ENCODE assay signal across 19 cellular contexts in the genomic region with DNA sequence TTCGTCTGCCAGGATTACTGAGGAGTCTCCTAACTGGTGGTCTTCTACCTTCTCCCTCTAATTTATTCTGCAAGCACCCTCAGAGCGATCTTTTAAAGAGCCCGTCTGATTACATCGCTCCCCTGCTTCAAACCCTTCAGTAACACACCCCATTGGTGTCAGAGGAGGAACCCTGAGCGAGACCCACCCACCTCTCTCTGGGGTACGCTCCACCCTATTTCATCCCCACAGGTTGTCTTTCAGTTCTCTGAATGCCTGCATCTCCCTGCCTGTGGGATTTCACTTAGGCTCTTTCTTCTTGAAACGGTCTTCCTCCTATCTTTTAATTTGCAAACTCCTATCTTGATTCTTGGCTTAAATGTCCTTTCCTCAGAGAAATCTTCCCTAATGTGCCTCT.
"Had no signal": no experiment of that assay in that cellular context is flagged by ENCODE, and none has a peak within 500 bp of the region (broad histone marks: within the 10 kb centered on the region; RNA-seq: fewer than 3 reads in every experiment).

No MANE protein-coding gene starts in this region.

- H3K27ac Mint-ChIP-seq: activated B cell treated with CpG ODN at 0.5 μM for 24 hours; activated CD8-positive, alpha-beta T cell treated with anti-CD3 and anti-CD28 coated beads for 36 hours; activated naive CD4-positive, alpha-beta T cell treated with anti-CD3 and anti-CD28 coated beads, Interleukin-2, amount 10 ng/mL, durations not matched to agents 7 days and 5 days; activated naive CD8-positive, alpha-beta T cell treated with anti-CD3 and anti-CD28 coated beads, Interleukin-2, amount 50 U/mL, for 24 hours; activated T-cell treated with anti-CD3 and anti-CD28 coated beads, Interleukin-2, amount 50 U/mL, for 24 hours; activated T-helper 2 cell treated with anti-CD3 and anti-CD28 coated beads, Interferon-gamma antibody, Interleukin-2, Interleukin-4, amounts not matched to agents 10 μg/mL and 5 μg/mL and 100 μg/mL, durations not matched to agents 14 hours and 24 hours and 36 hours; mesothelial cell of epicardium; stimulated activated naive CD8-positive, alpha-beta T cell treated with anti-CD3 and anti-CD28 coated beads, Interleukin-15, Interleukin-2, amounts not matched to agents 100 ng/mL and 50 ng/mL, for 24 hours; T-cell had no signal

- H3K36me3 ChIP-seq: colonic mucosa, upper lobe of right lung had no signal

- DNase-seq: activated B cell treated with CpG ODN at 0.5 μM for 24 hours; activated CD4-positive, alpha-beta T cell treated with anti-CD3 and anti-CD28 coated beads for 48 hours; activated CD8-positive, alpha-beta T cell treated with anti-CD3 and anti-CD28 coated beads for 36 hours; activated naive CD4-positive, alpha-beta T cell treated with anti-CD3 and anti-CD28 coated beads, Interleukin-2, amount 10 ng/mL, durations not matched to agents 7 days and 5 days; activated naive CD8-positive, alpha-beta T cell treated with anti-CD3 and anti-CD28 coated beads, Interleukin-2, amount 50 U/mL, for 24 hours; activated T-cell treated with anti-CD3 and anti-CD28 coated beads, Interleukin-2, amount 50 U/mL, for 24 hours; aorta; stimulated activated CD4-positive, alpha-beta T cell treated with anti-CD3 and anti-CD28 coated beads, Interleukin-12 subunit alpha, Interleukin-12 subunit beta, amount 100 ng/mL, for 4 hours; stimulated activated CD4-positive, alpha-beta T cell treated with anti-CD3 and anti-CD28 coated beads, Interleukin-1b, Interleukin-23, amount 100 ng/mL, for 48 hours; T-cell; upper lobe of right lung had no signal

- H3K4me3 Mint-ChIP-seq: activated B cell treated with CpG ODN at 0.5 μM for 24 hours; activated CD8-positive, alpha-beta T cell treated with anti-CD3 and anti-CD28 coated beads for 36 hours; activated naive CD4-positive, alpha-beta T cell treated with anti-CD3 and anti-CD28 coated beads, Interleukin-2, amount 10 ng/mL, durations not matched to agents 7 days and 5 days; activated naive CD8-positive, alpha-beta T cell treated with anti-CD3 and anti-CD28 coated beads, Interleukin-2, amount 50 U/mL, for 24 hours; activated T-cell treated with anti-CD3 and anti-CD28 coated beads, Interleukin-2, amount 50 U/mL, for 24 hours; central memory CD8-positive, alpha-beta T cell; mesothelial cell of epicardium; stimulated activated naive CD8-positive, alpha-beta T cell treated with anti-CD3 and anti-CD28 coated beads, Interleukin-15, Interleukin-2, amounts not matched to agents 100 ng/mL and 50 ng/mL, for 24 hours; T-cell had no signal

- FAIRE-seq: endometrium, frontal cortex had no signal

- ATAC-seq: activated CD8-positive, alpha-beta T cell treated with anti-CD3 and anti-CD28 coated beads for 36 hours; activated naive CD8-positive, alpha-beta T cell treated with anti-CD3 and anti-CD28 coated beads, Interleukin-2, amount 50 U/mL, for 24 hours; SK-N-SH treated with all-trans-retinoic acid at 6 μM for 48 hours; T-cell had no signal

- H3K9me3 ChIP-seq: colonic mucosa, upper lobe of right lung had no signal

- H3K4me3 ChIP-seq: colonic mucosa, upper lobe of right lung had no signal

- H3K4me1 Mint-ChIP-seq: activated B cell treated with CpG ODN at 0.5 μM for 24 hours; activated naive CD4-positive, alpha-beta T cell treated with anti-CD3 and anti-CD28 coated beads, Interleukin-2, amount 10 ng/mL, durations not matched to agents 7 days and 5 days; activated naive CD8-positive, alpha-beta T cell treated with anti-CD3 and anti-CD28 coated beads, Interleukin-2, amount 50 U/mL, for 24 hours; T-cell had no signal

- H3K36me3 Mint-ChIP-seq: activated naive CD4-positive, alpha-beta T cell treated with anti-CD3 and anti-CD28 coated beads, Interleukin-2, amount 10 ng/mL, durations not matched to agents 7 days and 5 days; T-cell had no signal

- H3K9me3 Mint-ChIP-seq: activated B cell treated with CpG ODN at 0.5 μM for 24 hours; activated CD8-positive, alpha-beta T cell treated with anti-CD3 and anti-CD28 coated beads for 36 hours; activated naive CD4-positive, alpha-beta T cell treated with anti-CD3 and anti-CD28 coated beads, Interleukin-2, amount 10 ng/mL, durations not matched to agents 7 days and 5 days; activated naive CD8-positive, alpha-beta T cell treated with anti-CD3 and anti-CD28 coated beads, Interleukin-2, amount 50 U/mL, for 24 hours; activated T-cell treated with anti-CD3 and anti-CD28 coated beads, Interleukin-2, amount 50 U/mL, for 24 hours; activated T-helper 2 cell treated with anti-CD3 and anti-CD28 coated beads, Interferon-gamma antibody, Interleukin-2, Interleukin-4, amounts not matched to agents 10 μg/mL and 5 μg/mL and 100 μg/mL, durations not matched to agents 14 hours and 24 hours and 36 hours; central memory CD8-positive, alpha-beta T cell; stimulated activated naive CD8-positive, alpha-beta T cell treated with anti-CD3 and anti-CD28 coated beads, Interleukin-15, Interleukin-2, amounts not matched to agents 100 ng/mL and 50 ng/mL, for 24 hours; T-cell had no signal

- H3K27me3 ChIP-seq: colonic mucosa, upper lobe of right lung had no signal

- H3K4me1 ChIP-seq: colonic mucosa had no signal

- H3K27me3 Mint-ChIP-seq: activated naive CD4-positive, alpha-beta T cell treated with anti-CD3 and anti-CD28 coated beads, Interleukin-2, amount 10 ng/mL, durations not matched to agents 7 days and 5 days; central memory CD8-positive, alpha-beta T cell; stimulated activated naive CD8-positive, alpha-beta T cell treated with anti-CD3 and anti-CD28 coated beads, Interleukin-15, Interleukin-2, amounts not matched to agents 100 ng/mL and 50 ng/mL, for 24 hours had no signal
